In the genomic region with DNA sequence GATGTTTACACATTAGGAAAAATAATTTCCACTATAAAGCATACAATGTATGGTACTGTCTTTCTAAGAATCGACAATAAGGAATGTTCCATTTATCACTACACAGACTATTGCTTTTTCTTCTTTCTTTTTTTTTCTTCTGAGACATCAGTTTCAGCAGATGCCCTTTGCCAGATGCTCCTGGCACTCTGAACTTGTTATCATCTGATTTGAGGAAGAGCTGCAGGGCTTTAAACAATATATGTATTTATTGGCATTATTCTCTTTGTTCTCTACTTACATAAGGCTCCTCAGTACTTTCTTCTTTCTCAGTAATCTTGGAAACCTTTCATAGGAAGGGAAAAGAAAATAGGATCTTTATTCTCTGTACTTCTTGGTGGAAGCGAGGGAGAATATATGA, we compare ENCODE assay signal across 28 cellular contexts.
"Had no signal": no experiment of that assay in that cellular context is flagged by ENCODE, and none has a peak within 500 bp of the region (broad histone marks: within the 10 kb centered on the region; RNA-seq: fewer than 3 reads in every experiment).

No MANE protein-coding gene starts in this region.

- H3K27ac ChIP-seq: pancreas, psoas muscle, right lobe of liver, sigmoid colon, stomach, thoracic aorta, thyroid gland, upper lobe of left lung, vagina had no signal

- H3K4me1 Mint-ChIP-seq: nephron progenitor cell; stimulated activated effector memory CD8-positive, alpha-beta T cell treated with anti-CD3 and anti-CD28 coated beads, Interleukin-12 subunit alpha, Interleukin-12 subunit beta, amount 100 ng/mL, for 72 hours had no signal

- H3K27me3 ChIP-seq: neutrophil, pancreas, right lobe of liver, sigmoid colon, stomach, thyroid gland, tibial nerve, upper lobe of left lung, vagina had no signal

- H3K9me3 Mint-ChIP-seq: natural killer cell treated with Interleukin-12 subunit alpha and Interleukin-12 subunit beta and Interleukin-15 and Interleukin-18, amount 100 ng/mL, for 72 hours; nephron progenitor cell; neural crest cell; stimulated activated effector memory CD8-positive, alpha-beta T cell treated with anti-CD3 and anti-CD28 coated beads, Interleukin-12 subunit alpha, Interleukin-12 subunit beta, amount 100 ng/mL, for 72 hours; stimulated activated naive B cell treated with anti-CD40 and anti-IgM and Interleukin-4, amounts not matched to agents 10 μg/mL and 1 μg/mL and 100 μg/mL, for 72 hours; stimulated activated naive CD8-positive, alpha-beta T cell treated with anti-CD3 and anti-CD28 coated beads, Interleukin-15, Interleukin-2, amounts not matched to agents 100 ng/mL and 50 ng/mL, for 24 hours had no signal

- DNase-seq: nephron progenitor cell; nucleus accumbens; pancreas; posterior cingulate gyrus; psoas muscle; right cardiac atrium; right lobe of liver; sigmoid colon; small intestine; stimulated activated CD4-positive, alpha-beta T cell treated with anti-CD3 and anti-CD28 coated beads, Interleukin-15, amount 100 ng/mL, for 24 hours; stimulated activated CD4-positive, alpha-beta T cell treated with anti-CD3 and anti-CD28 coated beads, Interleukin-2, amount 100 ng/mL, for 24 hours; stimulated activated CD4-positive, alpha-beta T cell treated with anti-CD3 and anti-CD28 coated beads, Interleukin-2, amount 100 ng/mL, for 48 hours; stimulated activated CD4-positive, alpha-beta T cell treated with anti-CD3 and anti-CD28 coated beads, Interleukin-4, amount 100 ng/mL, for 24 hours; stimulated activated naive B cell treated with anti-CD40 and anti-IgM and Interleukin-4, amounts not matched to agents 10 μg/mL and 1 μg/mL and 100 μg/mL, for 72 hours; stimulated activated naive CD4-positive, alpha-beta T cell treated with Interleukin-2 at 50 U/mL for 16 hours; stomach; thyroid gland; trophoblast cell; upper lobe of left lung had no signal

- H3K4me3 ChIP-seq: pancreas, psoas muscle, right lobe of liver, sigmoid colon, stomach, thoracic aorta, thyroid gland, tibial nerve, upper lobe of left lung, vagina had no signal

- H3K9me3 ChIP-seq: neutrophil, pancreas, psoas muscle, right lobe of liver, sigmoid colon, stomach, thoracic aorta, thyroid gland, tibial nerve, upper lobe of left lung, vagina had no signal

- H3K4me3 Mint-ChIP-seq: natural killer cell treated with Interleukin-12 subunit alpha and Interleukin-12 subunit beta and Interleukin-15 and Interleukin-18, amount 100 ng/mL, for 72 hours; nephron progenitor cell; neural crest cell; stimulated activated effector memory CD8-positive, alpha-beta T cell treated with anti-CD3 and anti-CD28 coated beads, Interleukin-12 subunit alpha, Interleukin-12 subunit beta, amount 100 ng/mL, for 72 hours; stimulated activated naive B cell treated with anti-CD40 and anti-IgM and Interleukin-4, amounts not matched to agents 10 μg/mL and 1 μg/mL and 100 μg/mL, for 72 hours; stimulated activated naive CD8-positive, alpha-beta T cell treated with anti-CD3 and anti-CD28 coated beads, Interleukin-15, Interleukin-2, amounts not matched to agents 100 ng/mL and 50 ng/mL, for 24 hours had no signal

- ATAC-seq: natural killer cell treated with Interleukin-12 subunit alpha and Interleukin-12 subunit beta and Interleukin-15 and Interleukin-18, amount 100 ng/mL, for 72 hours; pancreas; psoas muscle; right cardiac atrium; right lobe of liver; stimulated activated effector memory CD8-positive, alpha-beta T cell treated with anti-CD3 and anti-CD28 coated beads, Interleukin-12 subunit alpha, Interleukin-12 subunit beta, amount 100 ng/mL, for 72 hours; stimulated activated naive B cell treated with anti-CD40 and anti-IgM and Interleukin-4, amounts not matched to agents 10 μg/mL and 1 μg/mL and 100 μg/mL, for 72 hours had no signal

- H3K4me1 ChIP-seq: psoas muscle, right lobe of liver had no signal

- H3K36me3 ChIP-seq: neutrophil, right lobe of liver, sigmoid colon, stomach, thoracic aorta, thyroid gland, tibial nerve, upper lobe of left lung, vagina had no signal

- H3K36me3 Mint-ChIP-seq: natural killer cell treated with Interleukin-12 subunit alpha and Interleukin-12 subunit beta and Interleukin-15 and Interleukin-18, amount 100 ng/mL, for 72 hours; stimulated activated effector memory CD8-positive, alpha-beta T cell treated with anti-CD3 and anti-CD28 coated beads, Interleukin-12 subunit alpha, Interleukin-12 subunit beta, amount 100 ng/mL, for 72 hours; stimulated activated naive B cell treated with anti-CD40 and anti-IgM and Interleukin-4, amounts not matched to agents 10 μg/mL and 1 μg/mL and 100 μg/mL, for 72 hours had no signal

- H3K27me3 Mint-ChIP-seq: natural killer cell treated with Interleukin-12 subunit alpha and Interleukin-12 subunit beta and Interleukin-15 and Interleukin-18, amount 100 ng/mL, for 72 hours; progenitor cell of endocrine pancreas; stimulated activated naive B cell treated with anti-CD40 and anti-IgM and Interleukin-4, amounts not matched to agents 10 μg/mL and 1 μg/mL and 100 μg/mL, for 72 hours; stimulated activated naive CD8-positive, alpha-beta T cell treated with anti-CD3 and anti-CD28 coated beads, Interleukin-15, Interleukin-2, amounts not matched to agents 100 ng/mL and 50 ng/mL, for 24 hours had no signal

- H3K27ac Mint-ChIP-seq: progenitor cell of endocrine pancreas; stimulated activated effector memory CD8-positive, alpha-beta T cell treated with anti-CD3 and anti-CD28 coated beads, Interleukin-12 subunit alpha, Interleukin-12 subunit beta, amount 100 ng/mL, for 72 hours; stimulated activated naive B cell treated with anti-CD40 and anti-IgM and Interleukin-4, amounts not matched to agents 10 μg/mL and 1 μg/mL and 100 μg/mL, for 72 hours; stimulated activated naive CD8-positive, alpha-beta T cell treated with anti-CD3 and anti-CD28 coated beads, Interleukin-15, Interleukin-2, amounts not matched to agents 100 ng/mL and 50 ng/mL, for 24 hours had no signal
